1 cellular context compared by ENCODE assay signal in the genomic region with DNA sequence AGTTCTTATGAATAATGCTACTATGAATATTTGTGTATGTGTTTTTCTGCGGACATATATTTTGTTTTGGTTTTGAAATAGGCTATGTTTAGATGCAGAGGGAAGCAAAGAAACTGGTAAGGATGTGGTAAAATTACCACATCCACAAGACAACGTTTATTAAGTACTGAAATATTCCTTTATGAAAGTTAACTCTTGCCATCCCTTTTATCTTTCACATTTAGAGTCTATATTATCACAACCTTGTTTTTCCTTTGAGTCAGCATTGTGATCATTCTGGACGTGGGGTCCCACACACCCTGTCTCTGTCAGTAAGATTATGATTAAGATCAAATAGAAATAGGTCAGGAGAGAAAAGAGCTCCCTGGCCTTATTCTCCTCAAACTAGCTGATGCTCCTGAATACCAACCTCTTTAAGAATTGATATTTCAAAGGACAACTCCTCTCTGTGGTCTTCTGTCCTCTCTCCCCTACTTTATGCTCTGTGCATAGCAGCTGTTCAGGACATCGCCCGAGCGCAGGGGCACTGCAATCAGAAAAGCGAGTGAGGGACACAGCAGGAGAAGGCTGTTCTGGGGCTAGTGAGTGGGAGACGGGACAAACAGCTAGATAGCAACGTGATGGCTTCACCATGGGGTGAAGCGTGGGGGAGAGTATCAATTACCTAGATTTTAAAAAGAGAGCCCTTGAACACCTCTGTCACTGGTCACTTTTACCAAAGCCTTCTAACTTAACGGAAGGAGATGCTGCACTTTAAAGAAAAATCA.
TF ChIP-seq lines count a peak whose summit lies in the region.

No MANE protein-coding gene starts in this region.

TF ChIP-seq in WTC11, 78 proteins besides CTCF, POLR2A, EP300 and RAD21:
- TF ChIP-seq, protein P1, sequence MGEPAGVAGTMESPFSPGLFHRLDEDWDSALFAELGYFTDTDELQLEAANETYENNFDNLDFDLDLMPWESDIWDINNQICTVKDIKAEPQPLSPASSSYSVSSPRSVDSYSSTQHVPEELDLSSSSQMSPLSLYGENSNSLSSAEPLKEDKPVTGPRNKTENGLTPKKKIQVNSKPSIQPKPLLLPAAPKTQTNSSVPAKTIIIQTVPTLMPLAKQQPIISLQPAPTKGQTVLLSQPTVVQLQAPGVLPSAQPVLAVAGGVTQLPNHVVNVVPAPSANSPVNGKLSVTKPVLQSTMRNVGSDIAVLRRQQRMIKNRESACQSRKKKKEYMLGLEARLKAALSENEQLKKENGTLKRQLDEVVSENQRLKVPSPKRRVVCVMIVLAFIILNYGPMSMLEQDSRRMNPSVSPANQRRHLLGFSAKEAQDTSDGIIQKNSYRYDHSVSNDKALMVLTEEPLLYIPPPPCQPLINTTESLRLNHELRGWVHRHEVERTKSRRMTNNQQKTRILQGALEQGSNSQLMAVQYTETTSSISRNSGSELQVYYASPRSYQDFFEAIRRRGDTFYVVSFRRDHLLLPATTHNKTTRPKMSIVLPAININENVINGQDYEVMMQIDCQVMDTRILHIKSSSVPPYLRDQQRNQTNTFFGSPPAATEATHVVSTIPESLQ (CRISPR knock-in tag; IDR thresholded peaks at IDR 0.05) = no peak
- no peak for TF ChIP-seq ESRRA (CRISPR knock-in tag; IDR thresholded peaks at IDR 0.05; ENCODE audit: borderline replicate concordance)
- no peak for TF ChIP-seq ZNF219 (CRISPR knock-in tag; IDR thresholded peaks at IDR 0.05; ENCODE audit: borderline replicate concordance)
- TF ChIP-seq E2F5 (CRISPR knock-in tag; IDR thresholded peaks at IDR 0.05) = no peak
- TF ChIP-seq, protein P2, sequence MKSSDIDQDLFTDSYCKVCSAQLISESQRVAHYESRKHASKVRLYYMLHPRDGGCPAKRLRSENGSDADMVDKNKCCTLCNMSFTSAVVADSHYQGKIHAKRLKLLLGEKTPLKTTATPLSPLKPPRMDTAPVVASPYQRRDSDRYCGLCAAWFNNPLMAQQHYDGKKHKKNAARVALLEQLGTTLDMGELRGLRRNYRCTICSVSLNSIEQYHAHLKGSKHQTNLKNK (CRISPR knock-in tag; IDR thresholded peaks at IDR 0.05) = no peak
- TF ChIP-seq MXD4 (CRISPR knock-in tag; IDR thresholded peaks at IDR 0.05; ENCODE audit: borderline replicate concordance) = no peak
- TF ChIP-seq AFF4 (CRISPR knock-in tag; IDR thresholded peaks at IDR 0.05; ENCODE audit: borderline replicate concordance) = no peak
- TF ChIP-seq ZNF263 (CRISPR knock-in tag; IDR thresholded peaks at IDR 0.05; ENCODE audit: low read depth) = no peak
- no peak for TF ChIP-seq ZNF281 (CRISPR knock-in tag; IDR thresholded peaks at IDR 0.05)
- TF ChIP-seq ZBTB21 (CRISPR knock-in tag; IDR thresholded peaks at IDR 0.05; ENCODE audit: borderline replicate concordance) = no peak
- TF ChIP-seq IRF2 (CRISPR knock-in tag; IDR thresholded peaks at IDR 0.05; ENCODE audit: borderline replicate concordance, low read depth) = no peak
- no peak for TF ChIP-seq NR1H2 (CRISPR knock-in tag; IDR thresholded peaks at IDR 0.05)
- TF ChIP-seq, protein P3, sequence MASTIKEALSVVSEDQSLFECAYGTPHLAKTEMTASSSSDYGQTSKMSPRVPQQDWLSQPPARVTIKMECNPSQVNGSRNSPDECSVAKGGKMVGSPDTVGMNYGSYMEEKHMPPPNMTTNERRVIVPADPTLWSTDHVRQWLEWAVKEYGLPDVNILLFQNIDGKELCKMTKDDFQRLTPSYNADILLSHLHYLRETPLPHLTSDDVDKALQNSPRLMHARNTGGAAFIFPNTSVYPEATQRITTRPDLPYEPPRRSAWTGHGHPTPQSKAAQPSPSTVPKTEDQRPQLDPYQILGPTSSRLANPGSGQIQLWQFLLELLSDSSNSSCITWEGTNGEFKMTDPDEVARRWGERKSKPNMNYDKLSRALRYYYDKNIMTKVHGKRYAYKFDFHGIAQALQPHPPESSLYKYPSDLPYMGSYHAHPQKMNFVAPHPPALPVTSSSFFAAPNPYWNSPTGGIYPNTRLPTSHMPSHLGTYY (CRISPR knock-in tag; IDR thresholded peaks at IDR 0.05) = no peak
- TF ChIP-seq NFE2L1 (CRISPR knock-in tag; IDR thresholded peaks at IDR 0.05) = no peak
